ENCODE assay signal across 4 cellular contexts in genomic region chr3:107112356-107112755, GRCh38.
A peak's percentile ranks its signal among the peaks of the same experiment; 100 is the strongest.
TF ChIP-seq lines count a peak whose summit lies in the region.

No MANE protein-coding gene starts in this region.

TF ChIP-seq in A549, 52 proteins besides CTCF, POLR2A, EP300 and RAD21 (continued from another document):
- TF ChIP-seq MAFK (IDR thresholded peaks at IDR 0.05; ENCODE audit: partially characterized antibody): peak; percentile 38

TF ChIP-seq in HEK293T, 16 proteins besides CTCF, POLR2A, EP300 and RAD21 (continued from another document):
- TF ChIP-seq PKNOX1 (IDR thresholded peaks at IDR 0.05): 0 out of 2 replicates have a peak, but pooled peaks have one; percentile 9

TF ChIP-seq in SK-N-SH, 30 proteins besides CTCF, POLR2A, EP300 and RAD21 (continued from another document):
- TF ChIP-seq USF1 (IDR thresholded peaks at IDR 0.05; ENCODE audit: borderline replicate concordance, low read depth): no peak

TF ChIP-seq in K562, 482 proteins besides CTCF, POLR2A, EP300 and RAD21 (continued from another document):
- no peak for TF ChIP-seq RBBP5 (IDR thresholded peaks at IDR 0.05; ENCODE audit: borderline replicate concordance, insufficient read depth, low read length, poor library complexity, severe bottlenecking)
- peak; percentile 97 for TF ChIP-seq NFIX (CRISPR knock-in tag; IDR thresholded peaks at IDR 0.05; ENCODE audit: low read depth)
